Comparison of ENCODE assay signal across 7 cellular contexts in the genomic region with DNA sequence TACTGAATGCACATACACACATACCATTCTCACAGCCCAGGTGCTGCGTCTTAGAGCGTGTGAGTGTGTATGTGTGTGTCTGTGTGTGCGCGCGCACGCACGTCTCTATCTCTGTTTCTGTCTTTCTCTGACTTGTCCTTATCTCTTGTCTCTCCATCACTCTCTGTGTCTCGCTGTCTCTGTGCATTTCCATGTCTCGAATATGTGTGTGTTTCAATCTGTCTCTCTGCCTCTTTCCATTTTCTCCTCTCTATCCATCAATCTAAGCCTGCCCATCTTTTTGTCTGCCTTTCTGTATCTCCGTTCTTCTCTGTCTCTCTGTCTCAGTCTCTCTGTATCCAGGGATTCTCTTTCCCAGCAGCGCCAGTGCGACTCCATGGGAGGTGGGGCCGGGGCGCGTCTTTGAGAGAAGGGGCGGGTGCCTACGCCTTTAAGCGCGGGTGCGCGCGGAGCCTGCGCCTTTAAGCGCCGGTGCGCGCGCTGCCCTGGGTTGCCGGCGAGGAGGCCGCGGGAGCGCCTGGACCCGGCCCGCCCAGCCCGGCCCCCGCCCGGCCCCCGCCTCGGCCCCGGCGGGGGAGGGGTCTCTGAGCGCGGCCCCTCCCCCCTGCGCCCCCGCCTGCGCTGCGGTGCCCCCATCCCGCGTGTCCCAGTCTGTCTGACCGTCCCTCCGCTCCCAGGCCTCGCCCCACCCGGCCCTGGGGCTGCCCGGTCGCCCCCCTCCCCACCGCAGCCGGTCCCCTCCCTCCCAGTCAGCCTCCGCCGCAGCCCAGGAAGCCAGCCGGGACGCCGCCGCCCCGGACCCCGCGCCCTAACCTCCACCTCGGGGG. TPM values are rescaled to one million over a fixed set of nuclear protein-coding genes. Genes with fewer than 3 reads are reported as not detected.
DNase-seq lines count a peak whose midpoint lies in the region; ATAC-seq and TF ChIP-seq lines count a peak whose summit lies in the region.

A gene with protein sequence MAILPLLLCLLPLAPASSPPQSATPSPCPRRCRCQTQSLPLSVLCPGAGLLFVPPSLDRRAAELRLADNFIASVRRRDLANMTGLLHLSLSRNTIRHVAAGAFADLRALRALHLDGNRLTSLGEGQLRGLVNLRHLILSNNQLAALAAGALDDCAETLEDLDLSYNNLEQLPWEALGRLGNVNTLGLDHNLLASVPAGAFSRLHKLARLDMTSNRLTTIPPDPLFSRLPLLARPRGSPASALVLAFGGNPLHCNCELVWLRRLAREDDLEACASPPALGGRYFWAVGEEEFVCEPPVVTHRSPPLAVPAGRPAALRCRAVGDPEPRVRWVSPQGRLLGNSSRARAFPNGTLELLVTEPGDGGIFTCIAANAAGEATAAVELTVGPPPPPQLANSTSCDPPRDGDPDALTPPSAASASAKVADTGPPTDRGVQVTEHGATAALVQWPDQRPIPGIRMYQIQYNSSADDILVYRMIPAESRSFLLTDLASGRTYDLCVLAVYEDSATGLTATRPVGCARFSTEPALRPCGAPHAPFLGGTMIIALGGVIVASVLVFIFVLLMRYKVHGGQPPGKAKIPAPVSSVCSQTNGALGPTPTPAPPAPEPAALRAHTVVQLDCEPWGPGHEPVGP (plus strand): TSS at position 464 of the 827 bp plus-strand sequence. CDS start 3,052 bp downstream, outside the sequence.

- peak within 1 kb of the TSS; percentile 76 for H3K4me3 Mint-ChIP-seq in GM23338

- H3K27me3 ChIP-seq in GM23338 (ENCODE audit: insufficient read depth) (peaks cover 6% of the 10 kb centered on the region), dorsolateral prefrontal cortex (no peaks in the 10 kb centered on the region)

- H3K27ac ChIP-seq in GM23338 (ENCODE audit: low read depth) (no peak within 1 kb of the TSS), dorsolateral prefrontal cortex (peak within 1 kb of the TSS in 58 of 59 donors; percentile 2 to 95 (median 84))

- no peaks in the 10 kb centered on the region; the same call in 1 of the 2 replicates for H4K20me1 ChIP-seq in GM23338 (replicated peaks; ENCODE audit: insufficient read depth)

- peaks cover 19% of the 10 kb centered on the region for H3K27me3 Mint-ChIP-seq in GM23338 (ENCODE audit: insufficient read depth, low read depth, poor library complexity)

- no peaks in the 10 kb centered on the region for H3K9me3 Mint-ChIP-seq in GM23338

- H2AFZ ChIP-seq in GM23338: peak within 1 kb of the TSS; percentile 99

- no peak for TF ChIP-seq CTCF in GM23338 (conservative IDR thresholded peaks at IDR 0.05; ENCODE audit: low read depth in 2 of 2)
- peak in 7 of 56 donors; percentile 8 to 25 (median 15) for TF ChIP-seq CTCF in dorsolateral prefrontal cortex (IDR thresholded peaks at IDR 0.05 in 54 of 56, conservative IDR thresholded peaks at IDR 0.05 in 2 of 56; ENCODE audit: low read depth in 1 of 56, partially characterized antibody in 56 of 56)
- TF ChIP-seq CTCF in lower leg skin (IDR thresholded peaks at IDR 0.05): no peak

- peaks cover 13% of the 10 kb centered on the region for H3F3A ChIP-seq in GM23338 (replicated peaks; ENCODE audit: low read depth)

- no peak for TF ChIP-seq POLR2A in lower leg skin (IDR thresholded peaks at IDR 0.05)

- H3K4me3 ChIP-seq in GM23338 (peak within 1 kb of the TSS; percentile 91), dorsolateral prefrontal cortex (peak within 1 kb of the TSS; percentile 42 to 86 (median 72)), lower leg skin (ENCODE audit: low read depth, poor library complexity, severe bottlenecking) (peak within 1 kb of the TSS; percentile 62)

- H3K4me1 ChIP-seq in GM23338 (ENCODE audit: insufficient read depth): peaks cover 31% of the 10 kb centered on the region; the same call in 1 of the 2 replicates

- peak; percentile 35 for ATAC-seq in GM23338
- ATAC-seq in GM18870 (IDR thresholded peaks at IDR 0.05; ENCODE audit: unreplicated experiment): no peak

- intact Hi-C loops in dorsolateral prefrontal cortex (cut with DNase I): loop anchor here (2.0 to 10.0 kb wide), 2 partner anchors 55 to 209 kb away; a partner anchor contains a TSS
- intact Hi-C loops in lower leg skin (cut with DNase I; ENCODE audit: low total_unique reads): loop anchor here (10.0 kb wide), 1 partner anchor 241 kb away; no protein-coding TSS in a partner anchor

- peak; percentile 97 for DNase-seq in GM23338 (ENCODE audit: low spot score)
- DNase-seq in NCI-H446 (lab: John Stamatoyannopoulos, UW): peak; percentile 56 to 89
- peak; percentile 35 to 46 for DNase-seq in activated CD4-positive, alpha-beta T cell treated with anti-CD3 and anti-CD28 coated beads, Interleukin-2, amount 50 U/mL, for 4 hours
- peak; percentile 72 to 89 (median 85) for DNase-seq in dorsolateral prefrontal cortex
- peak; percentile 35 to 92 for DNase-seq in lower leg skin (ENCODE audit: low spot score in 2 of 2)
- peak; percentile 48 to 64 for DNase-seq in stimulated activated CD4-positive, alpha-beta T cell treated with anti-CD3 and anti-CD28 coated beads, Interleukin-2, amount 100 ng/mL, for 48 hours

- no peak within 1 kb of the TSS; the same call in 1 of the 2 replicates for H3K27ac Mint-ChIP-seq in GM23338

- H3K9me2 ChIP-seq in GM23338 (ENCODE audit: insufficient read depth): peaks cover 3% of the 10 kb centered on the region; the same call in 1 of the 2 replicates

- no peaks in the 10 kb centered on the region for H3K36me3 ChIP-seq in GM23338 (ENCODE audit: insufficient read depth)

- peaks cover 31% of the 10 kb centered on the region for H3K4me1 Mint-ChIP-seq in GM23338

- H3K79me2 ChIP-seq in GM23338 (replicated peaks; ENCODE audit: insufficient read depth): peaks cover 6% of the 10 kb centered on the region

- H3K36me3 Mint-ChIP-seq in GM23338 (ENCODE audit: low read depth): peaks cover 5% of the 10 kb centered on the region; the same call in 2 of the 3 replicates

- peak within 1 kb of the TSS; percentile 95 for H3K4me2 ChIP-seq in GM23338

- 0 to 3% methylated on average over 28 to 35 of the region's 68 CpGs for WGBS in lower leg skin, 2 donors

TF ChIP-seq in GM23338, 12 proteins besides CTCF, POLR2A, EP300 and RAD21 (continues in another document):
- no peak for TF ChIP-seq EZH2 (IDR thresholded peaks at IDR 0.05; ENCODE audit: low read depth, unreplicated experiment)
- no peak for TF ChIP-seq CREB1 (CRISPR knock-in tag; IDR thresholded peaks at IDR 0.05; ENCODE audit: low read depth)
- no peak for TF ChIP-seq NANOG (IDR thresholded peaks at IDR 0.05; ENCODE audit: borderline replicate concordance)
- no peak for TF ChIP-seq ZNF331 (CRISPR knock-in tag; IDR thresholded peaks at IDR 0.05; ENCODE audit: low read depth)
- TF ChIP-seq, protein P1, sequence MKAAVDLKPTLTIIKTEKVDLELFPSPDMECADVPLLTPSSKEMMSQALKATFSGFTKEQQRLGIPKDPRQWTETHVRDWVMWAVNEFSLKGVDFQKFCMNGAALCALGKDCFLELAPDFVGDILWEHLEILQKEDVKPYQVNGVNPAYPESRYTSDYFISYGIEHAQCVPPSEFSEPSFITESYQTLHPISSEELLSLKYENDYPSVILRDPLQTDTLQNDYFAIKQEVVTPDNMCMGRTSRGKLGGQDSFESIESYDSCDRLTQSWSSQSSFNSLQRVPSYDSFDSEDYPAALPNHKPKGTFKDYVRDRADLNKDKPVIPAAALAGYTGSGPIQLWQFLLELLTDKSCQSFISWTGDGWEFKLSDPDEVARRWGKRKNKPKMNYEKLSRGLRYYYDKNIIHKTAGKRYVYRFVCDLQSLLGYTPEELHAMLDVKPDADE (IDR thresholded peaks at IDR 0.05): no peak

RNA-seq across cellular contexts. Expression of the gene that starts here (rescaled TPM):
- 15.1 and 18.2 TPM in 2 replicates for total RNA-seq in GM23338 (2014; rRNA removed; shearing (Covaris generic))
- 5.8 and 6.0 TPM in 2 replicates for polyA plus RNA-seq in GM23338 (2016; fragmentation: Nextera tagmentation; extraction: Ambion mirVana)
- total RNA-seq in dorsolateral prefrontal cortex (10 to 100 TPM; 14.6 to 42.1 (median 25.6) TPM), lower leg skin (10 to 100 TPM in 3 of 4 donors, 1 to 10 TPM in 1; 6.8 to 17.9 (median 11.4) TPM)

Comparison
In these comparisons a context has a peak if more than half of its experiments do, and no peak if none do; other contexts are left out.
1. DNase-seq: peak in every context shown above with its lines; median percentile 97 in GM23338; 85 in dorsolateral prefrontal cortex; 72 in NCI-H446; 64 in lower leg skin; 56 in stimulated activated CD4-positive, alpha-beta T cell treated with anti-CD3 and anti-CD28 coated beads, Interleukin-2, amount 100 ng/mL, for 48 hours; 40 in activated CD4-positive, alpha-beta T cell treated with anti-CD3 and anti-CD28 coated beads, Interleukin-2, amount 50 U/mL, for 4 hours.